Comparison of ENCODE assay signal across 2 cellular contexts in the genomic region with DNA sequence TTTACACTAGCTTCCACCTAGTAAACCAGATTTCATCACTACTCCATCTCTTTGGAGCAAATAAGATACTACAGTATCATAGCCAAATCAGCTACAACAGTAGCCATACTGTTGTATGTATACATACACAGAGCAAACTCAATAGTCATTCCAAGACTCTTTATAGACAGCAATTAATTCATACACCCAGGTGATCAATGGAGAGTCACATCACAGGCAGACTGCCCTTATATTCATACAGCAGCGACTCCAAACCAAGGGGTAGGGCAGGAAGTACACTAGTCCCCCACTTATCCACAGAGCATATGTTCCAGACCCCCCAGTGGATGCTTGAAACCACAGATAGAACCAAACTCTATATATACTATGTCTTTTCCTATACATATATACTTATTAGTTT.
TF ChIP-seq lines count a peak whose summit lies in the region.

No MANE protein-coding gene starts in this region.

TF ChIP-seq in IMR-90, 13 proteins besides CTCF, POLR2A, EP300 and RAD21:
- TF ChIP-seq CHD1 (IDR thresholded peaks at IDR 0.05; ENCODE audit: low read depth, low read length) (no peak), RCOR1 (IDR thresholded peaks at IDR 0.05; ENCODE audit: insufficient replicate concordance, low read length) (no peak), MAFK (IDR thresholded peaks at IDR 0.05; ENCODE audit: low read depth, low read length) (no peak), MAZ (IDR thresholded peaks at IDR 0.05; ENCODE audit: borderline replicate concordance, low read depth, low read length) (no peak), MXI1 (IDR thresholded peaks at IDR 0.05; ENCODE audit: borderline replicate concordance, low read depth, low read length) (no peak)
- TF ChIP-seq, protein P1, sequence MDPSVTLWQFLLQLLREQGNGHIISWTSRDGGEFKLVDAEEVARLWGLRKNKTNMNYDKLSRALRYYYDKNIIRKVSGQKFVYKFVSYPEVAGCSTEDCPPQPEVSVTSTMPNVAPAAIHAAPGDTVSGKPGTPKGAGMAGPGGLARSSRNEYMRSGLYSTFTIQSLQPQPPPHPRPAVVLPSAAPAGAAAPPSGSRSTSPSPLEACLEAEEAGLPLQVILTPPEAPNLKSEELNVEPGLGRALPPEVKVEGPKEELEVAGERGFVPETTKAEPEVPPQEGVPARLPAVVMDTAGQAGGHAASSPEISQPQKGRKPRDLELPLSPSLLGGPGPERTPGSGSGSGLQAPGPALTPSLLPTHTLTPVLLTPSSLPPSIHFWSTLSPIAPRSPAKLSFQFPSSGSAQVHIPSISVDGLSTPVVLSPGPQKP (IDR thresholded peaks at IDR 0.05; ENCODE audit: borderline replicate concordance, low read depth, low read length), result no peak
- TF ChIP-seq, protein P2, sequence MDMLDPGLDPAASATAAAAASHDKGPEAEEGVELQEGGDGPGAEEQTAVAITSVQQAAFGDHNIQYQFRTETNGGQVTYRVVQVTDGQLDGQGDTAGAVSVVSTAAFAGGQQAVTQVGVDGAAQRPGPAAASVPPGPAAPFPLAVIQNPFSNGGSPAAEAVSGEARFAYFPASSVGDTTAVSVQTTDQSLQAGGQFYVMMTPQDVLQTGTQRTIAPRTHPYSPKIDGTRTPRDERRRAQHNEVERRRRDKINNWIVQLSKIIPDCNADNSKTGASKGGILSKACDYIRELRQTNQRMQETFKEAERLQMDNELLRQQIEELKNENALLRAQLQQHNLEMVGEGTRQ (IDR thresholded peaks at IDR 0.05; ENCODE audit: low read depth, low read length), result no peak
TF ChIP-seq in IMR-90: peak in this region for 0.

TF ChIP-seq in GM12878, 131 proteins besides CTCF, POLR2A, EP300 and RAD21:
- TF ChIP-seq NFIC (IDR thresholded peaks at IDR 0.05; ENCODE audit: low read depth, low read length) (0 out of 2 replicates have a peak, but pooled peaks have one; percentile 27), SMAD1 (IDR thresholded peaks at IDR 0.05; ENCODE audit: low read depth, partially characterized antibody) (no peak)
TF ChIP-seq in GM12878: peak in this region for 1.
